ENCODE assay signal across 30 cellular contexts in the genomic region with DNA sequence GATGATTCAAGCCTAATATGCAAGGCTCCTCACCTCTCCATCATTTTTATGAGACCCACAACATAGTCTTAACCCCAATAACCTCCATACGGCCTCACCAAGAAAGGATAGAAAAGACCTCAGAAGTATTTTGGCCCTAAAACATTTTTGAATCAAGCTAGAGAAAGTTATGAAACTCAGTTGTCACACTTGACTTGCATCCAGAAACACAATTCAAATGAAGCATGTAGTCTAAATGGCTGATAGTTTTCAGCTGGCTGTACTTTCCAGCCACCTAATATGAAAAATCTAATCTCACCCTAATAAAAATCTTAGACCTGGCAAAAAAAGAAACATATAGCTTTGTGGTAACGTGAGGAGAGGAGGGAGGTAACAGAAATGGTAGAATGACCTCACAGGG.
"Had no signal": no experiment of that assay in that cellular context is flagged by ENCODE, and none has a peak within 500 bp of the region (broad histone marks: within the 10 kb centered on the region; RNA-seq: fewer than 3 reads in every experiment).

No MANE protein-coding gene starts in this region.

- H3K4me1 ChIP-seq: colonic mucosa, upper lobe of right lung had no signal

- H3K27ac Mint-ChIP-seq: activated naive CD8-positive, alpha-beta T cell treated with anti-CD3 and anti-CD28 coated beads for 36 hours; activated T-helper 2 cell treated with anti-CD3 and anti-CD28 coated beads, Interferon-gamma antibody, Interleukin-2, Interleukin-4, amounts not matched to agents 10 μg/mL and 5 μg/mL and 100 μg/mL, durations not matched to agents 14 hours and 24 hours and 36 hours; effector memory CD8-positive, alpha-beta T cell; immature natural killer cell; mesothelial cell of epicardium; progenitor cell of endocrine pancreas; stimulated activated naive CD8-positive, alpha-beta T cell treated with anti-CD3 and anti-CD28 coated beads, Interleukin-15, Interleukin-2, amounts not matched to agents 100 ng/mL and 50 ng/mL, for 24 hours; T-cell; T-helper 2 cell treated with Interferon-gamma antibody and Interleukin-4, amounts not matched to agents 5 μg/mL and 100 μg/mL, for 36 hours had no signal

- H3K4me2 ChIP-seq: hepatocyte had no signal

- H3K27me3 Mint-ChIP-seq: activated naive CD8-positive, alpha-beta T cell treated with anti-CD3 and anti-CD28 coated beads for 36 hours; effector memory CD8-positive, alpha-beta T cell; naive thymus-derived CD8-positive, alpha-beta T cell; progenitor cell of endocrine pancreas; stimulated activated naive CD8-positive, alpha-beta T cell treated with anti-CD3 and anti-CD28 coated beads, Interleukin-15, Interleukin-2, amounts not matched to agents 100 ng/mL and 50 ng/mL, for 24 hours; T-cell had no signal

- DNase-seq: activated CD4-positive, alpha-beta T cell treated with anti-CD3 and anti-CD28 coated beads for 4 hours; activated CD4-positive, alpha-beta T cell treated with anti-CD3 and anti-CD28 coated beads, Interleukin-2, amount 50 U/mL, for 48 hours; activated CD8-positive, alpha-beta memory T cell treated with anti-CD3 and anti-CD28 coated beads, Interleukin-2, amount 50 U/mL, for 48 hours; activated naive CD4-positive, alpha-beta T cell; activated naive CD8-positive, alpha-beta T cell treated with anti-CD3 and anti-CD28 coated beads for 36 hours; activated T-cell treated with anti-CD3 and anti-CD28 coated beads, Interleukin-2, amount 50 U/mL, for 4 hours; amniotic stem cell; colonic mucosa; dorsolateral prefrontal cortex; effector memory CD8-positive, alpha-beta T cell; foreskin fibroblast; immature natural killer cell; left ventricle myocardium inferior; mammary epithelial cell; naive thymus-derived CD8-positive, alpha-beta T cell; right cardiac atrium; stimulated activated CD4-positive, alpha-beta T cell treated with anti-CD3 and anti-CD28 coated beads, Interleukin-4, amount 100 ng/mL, for 4 hours; substantia nigra; T-cell; thyroid gland; upper lobe of right lung had no signal

- ATAC-seq: activated T-cell treated with anti-CD3 and anti-CD28 coated beads, Interleukin-2, amount 50 U/mL, for 4 hours; effector memory CD8-positive, alpha-beta T cell; esophagus mucosa; naive thymus-derived CD8-positive, alpha-beta T cell; T-cell; upper lobe of right lung had no signal

- H3K36me3 Mint-ChIP-seq: mesothelial cell of epicardium had no signal

- H3K4me3 ChIP-seq: colonic mucosa, dorsolateral prefrontal cortex, hepatocyte, left ventricle myocardium inferior, thyroid gland, upper lobe of right lung had no signal

- H2AFZ ChIP-seq: hepatocyte had no signal

- H3K9me3 Mint-ChIP-seq: activated naive CD8-positive, alpha-beta T cell treated with anti-CD3 and anti-CD28 coated beads for 36 hours; activated T-cell treated with anti-CD3 and anti-CD28 coated beads, Interleukin-2, amount 50 U/mL, for 4 hours; activated T-helper 2 cell treated with anti-CD3 and anti-CD28 coated beads, Interferon-gamma antibody, Interleukin-2, Interleukin-4, amounts not matched to agents 10 μg/mL and 5 μg/mL and 100 μg/mL, durations not matched to agents 14 hours and 24 hours and 36 hours; effector memory CD8-positive, alpha-beta T cell; immature natural killer cell; mesothelial cell of epicardium; stimulated activated naive CD8-positive, alpha-beta T cell treated with anti-CD3 and anti-CD28 coated beads, Interleukin-15, Interleukin-2, amounts not matched to agents 100 ng/mL and 50 ng/mL, for 24 hours; T-cell; T-helper 2 cell treated with Interferon-gamma antibody and Interleukin-4, amounts not matched to agents 5 μg/mL and 100 μg/mL, for 36 hours had no signal

- H3K9me3 ChIP-seq: colonic mucosa, thyroid gland, upper lobe of right lung had no signal

- H3K4me3 Mint-ChIP-seq: activated naive CD8-positive, alpha-beta T cell treated with anti-CD3 and anti-CD28 coated beads for 36 hours; activated T-cell treated with anti-CD3 and anti-CD28 coated beads, Interleukin-2, amount 50 U/mL, for 4 hours; effector memory CD8-positive, alpha-beta T cell; immature natural killer cell; mesothelial cell of epicardium; naive thymus-derived CD8-positive, alpha-beta T cell; stimulated activated naive CD8-positive, alpha-beta T cell treated with anti-CD3 and anti-CD28 coated beads, Interleukin-15, Interleukin-2, amounts not matched to agents 100 ng/mL and 50 ng/mL, for 24 hours; T-cell; T-helper 2 cell treated with Interferon-gamma antibody and Interleukin-4, amounts not matched to agents 5 μg/mL and 100 μg/mL, for 36 hours had no signal

- H3K36me3 ChIP-seq: colonic mucosa, left ventricle myocardium inferior, thyroid gland, upper lobe of right lung had no signal

- H3K27me3 ChIP-seq: colonic mucosa, dorsolateral prefrontal cortex, hepatocyte, thyroid gland, upper lobe of right lung had no signal

- H3K27ac ChIP-seq: colonic mucosa, dorsolateral prefrontal cortex, hepatocyte, left ventricle myocardium inferior, thyroid gland, upper lobe of right lung had no signal

- FAIRE-seq: bronchial epithelial cell, endothelial cell of umbilical vein had no signal
